In genomic region chr7:7938471-7938870, GRCh38 we compare ENCODE assay signal across 1 cellular context.
TF ChIP-seq lines count a peak whose summit lies in the region.

No MANE protein-coding gene starts in this region.

TF ChIP-seq in H1, 55 proteins besides CTCF, POLR2A, EP300 and RAD21:
- TF ChIP-seq HDAC6 (IDR thresholded peaks at IDR 0.05; ENCODE audit: low read depth, low read length) (no peak), ATF2 (IDR thresholded peaks at IDR 0.05; ENCODE audit: low read length) (no peak), CBX5 (IDR thresholded peaks at IDR 0.05; ENCODE audit: low read depth, low read length) (no peak), JUND (IDR thresholded peaks at IDR 0.05; ENCODE audit: low read length) (no peak), SIX5 (IDR thresholded peaks at IDR 0.05; ENCODE audit: low read depth, low read length) (no peak), RBBP5 (IDR thresholded peaks at IDR 0.05; ENCODE audit: borderline replicate concordance, low read depth, low read length) (no peak), TAF1 (IDR thresholded peaks at IDR 0.05; ENCODE audit: low read depth, low read length) (no peak), GABPA (IDR thresholded peaks at IDR 0.05; ENCODE audit: borderline replicate concordance, insufficient read depth, low read length) (no peak), CEBPB (IDR thresholded peaks at IDR 0.05; ENCODE audit: low read depth, low read length) (no peak), GTF2F1 (IDR thresholded peaks at IDR 0.05; ENCODE audit: borderline replicate concordance, low read depth, low read length) (no peak), CBX8 (IDR thresholded peaks at IDR 0.05; ENCODE audit: borderline replicate concordance, low read depth, low read length) (no peak), YY1 (IDR thresholded peaks at IDR 0.05; ENCODE audit: low read depth, low read length) (no peak), SIN3A (conservative IDR thresholded peaks at IDR 0.05 in 1 of 2, IDR thresholded peaks at IDR 0.05 in 1 of 2; ENCODE audit: low read depth in 1 of 2, low read length in 2 of 2) (no peak), USF2 (IDR thresholded peaks at IDR 0.05; ENCODE audit: low read length) (no peak), SIRT6 (IDR thresholded peaks at IDR 0.05; ENCODE audit: low read length) (no peak), POU5F1 (IDR thresholded peaks at IDR 0.05; ENCODE audit: low read depth, low read length) (no peak), CHD7 (IDR thresholded peaks at IDR 0.05; ENCODE audit: insufficient replicate concordance, low read length) (no peak), KDM1A (IDR thresholded peaks at IDR 0.05; ENCODE audit: borderline replicate concordance, low read length) (no peak), BRCA1 (IDR thresholded peaks at IDR 0.05; ENCODE audit: low read depth, low read length) (no peak)
